Comparison of ENCODE assay signal across 8 cellular contexts in the genomic region with DNA sequence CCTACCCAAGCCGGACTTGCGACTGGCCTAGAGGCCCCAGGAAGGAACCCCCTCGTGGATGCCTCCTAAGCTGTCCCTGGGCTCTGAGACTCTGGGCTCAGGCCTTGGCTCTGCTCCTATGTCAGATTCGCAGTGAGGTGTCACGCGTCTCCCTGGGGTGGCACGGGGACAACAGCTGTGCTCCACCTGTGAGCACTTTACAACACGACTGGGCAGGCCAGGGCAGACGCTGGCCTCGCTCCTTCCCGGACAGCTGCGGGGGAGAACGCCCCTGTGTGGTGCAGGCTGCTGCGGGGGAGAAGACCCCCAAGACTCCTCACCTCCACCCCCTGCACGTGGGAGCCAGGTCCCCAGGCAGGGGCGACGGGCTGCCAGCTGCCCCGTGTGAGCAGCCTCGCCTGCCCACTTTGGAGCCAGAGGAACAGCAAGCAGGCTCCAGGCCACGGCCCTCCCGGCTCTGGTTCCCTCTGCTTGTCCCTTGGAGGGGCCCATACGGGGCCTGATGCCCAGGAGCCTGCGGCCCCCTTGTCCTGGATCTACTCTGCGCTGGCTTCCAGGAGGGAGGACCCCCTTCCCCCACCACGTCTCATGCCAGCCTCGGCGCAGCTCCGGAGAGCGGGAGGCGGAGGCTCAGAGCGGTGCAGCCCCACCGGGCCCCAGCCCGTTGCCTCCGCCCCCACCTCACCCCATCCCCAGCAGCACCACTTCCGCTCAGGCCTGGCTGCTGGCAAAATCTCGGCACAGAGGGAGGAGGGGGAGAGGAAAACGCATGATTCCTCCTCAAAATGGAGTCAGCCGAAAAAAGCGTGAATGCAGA. TPM values are rescaled to one million over a fixed set of nuclear protein-coding genes. Genes with fewer than 3 reads are reported as not detected.
DNase-seq lines count a peak whose midpoint lies in the region; ATAC-seq and TF ChIP-seq lines count a peak whose summit lies in the region.

No MANE protein-coding gene starts in this region.

- peak overlapping the region; percentile 88 for H2AK5ac ChIP-seq in neuronal stem cell (ENCODE audit: low read depth, low read length)

- peak overlapping the region; percentile 40 for H2BK15ac ChIP-seq in neuronal stem cell (ENCODE audit: low read length)

- intact Hi-C loops in dorsolateral prefrontal cortex (cut with DNase I), result loop anchor here (1.0 to 10.0 kb wide), 2 partner anchors 90 to 97 kb away; a partner anchor contains a TSS

- H2BK120ac ChIP-seq in neuronal stem cell (ENCODE audit: low read depth, low read length), result peak overlapping the region; percentile 84

- peak overlapping the region; percentile 79 for H2BK5ac ChIP-seq in neuronal stem cell (ENCODE audit: low read length)

- no peak for TF ChIP-seq CTCF in dorsolateral prefrontal cortex (IDR thresholded peaks at IDR 0.05 in 54 of 56, conservative IDR thresholded peaks at IDR 0.05 in 2 of 56; ENCODE audit: low read depth in 1 of 56, partially characterized antibody in 56 of 56)
- TF ChIP-seq CTCF in upper lobe of left lung (IDR thresholded peaks at IDR 0.05), result no peak

- no peak for TF ChIP-seq EP300 in upper lobe of left lung (IDR thresholded peaks at IDR 0.05)

- H3K4me2 ChIP-seq in neuronal stem cell (ENCODE audit: insufficient read depth, low read length, poor library complexity, severe bottlenecking), result no peak overlapping the region

- H3K9ac ChIP-seq in neuronal stem cell (ENCODE audit: low read depth, low read length, poor library complexity), result peak overlapping the region; percentile 32

- peak overlapping the region; percentile 100 for H4K8ac ChIP-seq in neuronal stem cell (ENCODE audit: low read depth, low read length)

- H3K14ac ChIP-seq in neuronal stem cell (ENCODE audit: low read length), result peak overlapping the region; percentile 25

- H3K4me3 ChIP-seq in dorsolateral prefrontal cortex, result peak overlapping the region in 55 of 59 donors; percentile 1 to 60 (median 40)
- H3K4me3 ChIP-seq in neuronal stem cell (ENCODE audit: low read length in 2 of 2), result no peak overlapping the region
- H3K4me3 ChIP-seq in upper lobe of left lung, result peak overlapping the region in 3 of 4 donors; percentile 3 to 30 (median 17)

- H2BK12ac ChIP-seq in neuronal stem cell (ENCODE audit: low read length), result peak overlapping the region; percentile 67

- DNase-seq in DMS153 treated with DMSO at 0.1 percent for 48 hours (lab: John Stamatoyannopoulos, UW; ENCODE audit: unreplicated experiment) (peak; percentile 32), dorsolateral prefrontal cortex (peak in 4 of 10 donors; percentile 23 to 43 (median 31)), neuronal stem cell (ENCODE audit: low spot score) (no peak), upper lobe of left lung (peak in 1 of 2 donors; percentile 85), MV-4-11 (lab: John Stamatoyannopoulos, UW) (no peak), ureter (ENCODE audit: low spot score) (no peak)
- peak; percentile 57 for DNase-seq in activated CD4-positive, alpha-beta T cell treated with anti-CD3 and anti-CD28 coated beads for 1 hour

- H3K79me1 ChIP-seq in neuronal stem cell (ENCODE audit: low read depth, low read length), result peaks cover 2% of the 10 kb centered on the region

- no peak for TF ChIP-seq POLR2A in upper lobe of left lung (IDR thresholded peaks at IDR 0.05)

- no peak overlapping the region for H3K4ac ChIP-seq in neuronal stem cell (ENCODE audit: low read length)

- peak overlapping the region; percentile 86 for H3K23ac ChIP-seq in neuronal stem cell (ENCODE audit: low read depth, low read length, poor library complexity)

- WGBS in neuronal stem cell (ENCODE audit: extremely low coverage in 2 of 2, insufficient read length in 2 of 2, insufficient replicate concordance in 1 of 2), 2 donors, result no CpG with 5 or more reads among the region's 39 CpGs
- WGBS in upper lobe of left lung, 2 donors, result 44 to 58% methylated on average over 5 to 32 of the region's 39 CpGs

- H4K91ac ChIP-seq in neuronal stem cell (ENCODE audit: low read depth, low read length, poor library complexity), result peak overlapping the region; percentile 60

- peaks cover 0 to 15% (median 0%) of the 10 kb centered on the region in 45 donors for H3K27me3 ChIP-seq in dorsolateral prefrontal cortex
- no peaks in the 10 kb centered on the region for H3K27me3 ChIP-seq in neuronal stem cell (ENCODE audit: control insufficient read depth in 3 of 3, insufficient read depth in 3 of 3, low read depth in 1 of 3, low read length in 3 of 3)
- no peaks in the 10 kb centered on the region for H3K27me3 ChIP-seq in upper lobe of left lung

- peak overlapping the region; percentile 45 for H2AFZ ChIP-seq in neuronal stem cell (ENCODE audit: low read length)

- ATAC-seq in upper lobe of left lung (ENCODE audit: low FRiP score in 2 of 2), result peak; percentile 40 to 58
- ATAC-seq in HG03097 (IDR thresholded peaks at IDR 0.05; ENCODE audit: low FRiP score, unreplicated experiment), result no peak

- peak overlapping the region; percentile 96 for H3K18ac ChIP-seq in neuronal stem cell (ENCODE audit: low read length)

- H3K4me1 ChIP-seq in neuronal stem cell (ENCODE audit: control insufficient read depth in 2 of 2, insufficient read depth in 1 of 2, low read depth in 1 of 2, low read length in 2 of 2) (peaks cover 5 to 14% of the 10 kb centered on the region in 2 donors), upper lobe of left lung (peaks cover 12 to 26% (median 18%) of the 10 kb centered on the region in 4 donors)

- H3K27ac ChIP-seq in dorsolateral prefrontal cortex (peak overlapping the region in 55 of 59 donors; percentile 17 to 88 (median 74)), neuronal stem cell (replicated peaks; ENCODE audit: low read length) (no peak overlapping the region), upper lobe of left lung (peak overlapping the region; percentile 4 to 73 (median 45))

- H3K9me3 ChIP-seq in neuronal stem cell (replicated peaks in 1 of 2; ENCODE audit: control insufficient read depth in 2 of 2, insufficient read depth in 1 of 2, low read depth in 1 of 2, low read length in 2 of 2) (no peaks in the 10 kb centered on the region), upper lobe of left lung (no peaks in the 10 kb centered on the region)

- H3K36me3 ChIP-seq in neuronal stem cell (replicated peaks in 1 of 2; ENCODE audit: control insufficient read depth in 2 of 2, insufficient read depth in 2 of 2, low read length in 2 of 2) (no peaks in the 10 kb centered on the region), upper lobe of left lung (no peaks in the 10 kb centered on the region)

RNA-seq across cellular contexts. Expression of a gene that starts 36.0 kb away (rescaled TPM):
- total RNA-seq in dorsolateral prefrontal cortex (10 to 100 TPM in 6 of 120 experiments, 1 to 10 TPM in 114; 2.4 to 13.2 (median 6.0) TPM), upper lobe of left lung (10 to 100 TPM in 2 of 6 donors, 1 to 10 TPM in 3, under 1 TPM in 1; 0.79 to 37.7 (median 4.2) TPM), ureter (4.1 TPM)
- 3.8 TPM for polyA plus RNA-seq in neuronal stem cell (2013, experiment 1 of 2)
- 3.7 TPM for polyA plus RNA-seq in neuronal stem cell (2013, experiment 2 of 2)

Comparison
In these comparisons a context has a peak if more than half of its experiments do, and no peak if none do; other contexts are left out.
1. DNase-seq: peak in DMS153 treated with DMSO at 0.1 percent for 48 hours (single experiment) and activated CD4-positive, alpha-beta T cell treated with anti-CD3 and anti-CD28 coated beads for 1 hour (single experiment); none in neuronal stem cell (single experiment), MV-4-11 (single experiment) and ureter (single experiment).
2. H3K4me3 ChIP-seq: peak in dorsolateral prefrontal cortex (55 of 59) and upper lobe of left lung (3 of 4); none in neuronal stem cell (0 of 2).